19 cellular contexts compared by ENCODE assay signal in genomic region chr16:81542609-81543570, GRCh38.
DNase-seq lines count a peak whose midpoint lies in the region; ATAC-seq, FAIRE-seq and TF ChIP-seq lines count a peak whose summit lies in the region.
"Had no signal": no experiment of that assay in that cellular context is flagged by ENCODE, and none has a peak within 500 bp of the region (broad histone marks: within the 10 kb centered on the region; RNA-seq: fewer than 3 reads in every experiment).

No MANE protein-coding gene starts in this region.

- peak overlapping the region; percentile 89 for H3K27ac Mint-ChIP-seq in chondrocyte (ENCODE audit: unreplicated experiment)
- H3K27ac Mint-ChIP-seq in type B pancreatic cell = no peak overlapping the region
- H3K27ac Mint-ChIP-seq: activated CD4-positive, alpha-beta memory T cell treated with anti-CD3 and anti-CD28 coated beads for 36 hours; activated naive CD8-positive, alpha-beta T cell treated with anti-CD3 and anti-CD28 coated beads, Interleukin-2, amount 10 ng/mL, durations not matched to agents 7 days and 5 days had no signal

- intact Hi-C loops in lower lobe of right lung (cut with DNase I) = no loop called here

- ATAC-seq in lower lobe of right lung (no peak), esophagus mucosa (no peak), GM18907 (IDR thresholded peaks at IDR 0.05; ENCODE audit: unreplicated experiment) (no peak)
- ATAC-seq: activated T-cell treated with anti-CD3 and anti-CD28 coated beads, Interleukin-2, amount 50 U/mL, for 4 hours had no signal

- FAIRE-seq in HTR-8/SVneo (lab: Jason Lieb, UNC) = peak; percentile 4

- peak overlapping the region; percentile 3 for H3K27ac ChIP-seq in lower lobe of right lung
- H3K27ac ChIP-seq: prostate gland had no signal

- DNase-seq in HTR-8/SVneo (ENCODE audit: insufficient read length, low spot score) = no peak
- DNase-seq in chondrocyte (ENCODE audit: low spot score) = peak; percentile 87
- DNase-seq in lower lobe of right lung = peak; percentile 36
- no peak for DNase-seq in type B pancreatic cell (ENCODE audit: extremely low spot score, unreplicated experiment)
- DNase-seq in NCI-H226 = no peak
- DNase-seq: activated CD4-positive, alpha-beta memory T cell treated with anti-CD3 and anti-CD28 coated beads for 36 hours; activated naive CD8-positive, alpha-beta T cell treated with anti-CD3 and anti-CD28 coated beads, Interleukin-2, amount 10 ng/mL, durations not matched to agents 7 days and 5 days; activated T-cell treated with anti-CD3 and anti-CD28 coated beads, Interleukin-2, amount 50 U/mL, for 4 hours; CD4-positive, alpha-beta memory T cell; H7; MM.1S; NCI-H2029; NCI-H524 treated with DMSO at 0.1 percent for 48 hours; OCI-M1; stimulated activated CD4-positive, alpha-beta T cell treated with anti-CD3 and anti-CD28 coated beads, Interleukin-15, amount 100 ng/mL, for 24 hours had no signal

- no peak overlapping the region for H3K4me3 ChIP-seq in lower lobe of right lung
- H3K4me3 ChIP-seq: prostate gland had no signal

- peaks cover 58% of the 10 kb centered on the region for H3K4me1 ChIP-seq in lower lobe of right lung
- H3K4me1 ChIP-seq: prostate gland had no signal

- H3K9me3 Mint-ChIP-seq in chondrocyte (ENCODE audit: low read depth) (no peaks in the 10 kb centered on the region), type B pancreatic cell (no peaks in the 10 kb centered on the region)
- H3K9me3 Mint-ChIP-seq: activated CD4-positive, alpha-beta memory T cell treated with anti-CD3 and anti-CD28 coated beads for 36 hours; activated naive CD8-positive, alpha-beta T cell treated with anti-CD3 and anti-CD28 coated beads, Interleukin-2, amount 10 ng/mL, durations not matched to agents 7 days and 5 days; activated T-cell treated with anti-CD3 and anti-CD28 coated beads, Interleukin-2, amount 50 U/mL, for 4 hours; central memory CD8-positive, alpha-beta T cell had no signal

- H3K36me3 Mint-ChIP-seq in chondrocyte (ENCODE audit: low read depth) (no peaks in the 10 kb centered on the region), type B pancreatic cell (no peaks in the 10 kb centered on the region)
- H3K36me3 Mint-ChIP-seq: activated CD4-positive, alpha-beta memory T cell treated with anti-CD3 and anti-CD28 coated beads for 36 hours had no signal

- H3K27me3 Mint-ChIP-seq in chondrocyte (ENCODE audit: low read depth) (no peaks in the 10 kb centered on the region), type B pancreatic cell (no peaks in the 10 kb centered on the region)
- H3K27me3 Mint-ChIP-seq: activated CD4-positive, alpha-beta memory T cell treated with anti-CD3 and anti-CD28 coated beads for 36 hours; activated naive CD8-positive, alpha-beta T cell treated with anti-CD3 and anti-CD28 coated beads, Interleukin-2, amount 10 ng/mL, durations not matched to agents 7 days and 5 days; CD4-positive, alpha-beta memory T cell; central memory CD8-positive, alpha-beta T cell had no signal

- no peak for TF ChIP-seq CTCF in chondrocyte (IDR thresholded peaks at IDR 0.05)
- no peak for TF ChIP-seq CTCF in lower lobe of right lung (IDR thresholded peaks at IDR 0.05)
- TF ChIP-seq CTCF in type B pancreatic cell (conservative IDR thresholded peaks at IDR 0.05) = no peak

- no peaks in the 10 kb centered on the region for H3K9me3 ChIP-seq in lower lobe of right lung
- H3K9me3 ChIP-seq: prostate gland had no signal

- no peaks in the 10 kb centered on the region for H3K27me3 ChIP-seq in lower lobe of right lung (ENCODE audit: low read depth)

- H3K4me1 Mint-ChIP-seq in chondrocyte (ENCODE audit: low read depth) (peaks cover 59% of the 10 kb centered on the region), type B pancreatic cell (ENCODE audit: unreplicated experiment) (peaks cover 79% of the 10 kb centered on the region)

- H3K4me3 Mint-ChIP-seq in chondrocyte (ENCODE audit: unreplicated experiment) (peak overlapping the region; percentile 21), type B pancreatic cell (peak overlapping the region; percentile 46)
- H3K4me3 Mint-ChIP-seq: activated CD4-positive, alpha-beta memory T cell treated with anti-CD3 and anti-CD28 coated beads for 36 hours; activated naive CD8-positive, alpha-beta T cell treated with anti-CD3 and anti-CD28 coated beads, Interleukin-2, amount 10 ng/mL, durations not matched to agents 7 days and 5 days; activated T-cell treated with anti-CD3 and anti-CD28 coated beads, Interleukin-2, amount 50 U/mL, for 4 hours; CD4-positive, alpha-beta memory T cell; central memory CD8-positive, alpha-beta T cell had no signal

- no peaks in the 10 kb centered on the region for H3K36me3 ChIP-seq in lower lobe of right lung
- H3K36me3 ChIP-seq: prostate gland had no signal

Comparison
In these comparisons a context has a peak if more than half of its experiments do, and no peak if none do; other contexts are left out.
1. DNase-seq: peak in chondrocyte (single experiment) and lower lobe of right lung (single experiment); none in HTR-8/SVneo (single experiment), type B pancreatic cell (single experiment) and NCI-H226 (single experiment).